Comparison of ENCODE assay signal across 8 cellular contexts in genomic region chr2:152335016-152335850, GRCh38. TPM values are rescaled to one million over a fixed set of nuclear protein-coding genes. Genes with fewer than 3 reads are reported as not detected.
A peak's percentile ranks its signal among the peaks of the same experiment; 100 is the strongest.
DNase-seq lines count a peak whose midpoint lies in the region; ATAC-seq and TF ChIP-seq lines count a peak whose summit lies in the region.

TSS of gene FMNL2 (plus strand) at chr2:152335174.

- peaks cover 41% of the 10 kb centered on the region for H3K27me3 Mint-ChIP-seq in activated CD4-positive, alpha-beta memory T cell treated with anti-CD3 and anti-CD28 coated beads for 36 hours

- H3K27ac Mint-ChIP-seq in activated CD4-positive, alpha-beta memory T cell treated with anti-CD3 and anti-CD28 coated beads for 36 hours, result no peak within 1 kb of the TSS

- H3K9me3 ChIP-seq in mesodermal cell (ENCODE audit: control insufficient read depth, low read length), result no peaks in the 10 kb centered on the region

- POLR2A ChIA-PET in activated CD4-positive, alpha-beta memory T cell treated with anti-CD3 and anti-CD28 coated beads for 36 hours (lab: Charles Lee), result no interaction called here

- H3K4me3 ChIP-seq in mesodermal cell (ENCODE audit: extremely low read depth, insufficient read depth, low read length, poor library complexity, severe bottlenecking), result peak within 1 kb of the TSS; percentile 96

- DNase-seq in CD1c-positive myeloid dendritic cell (ENCODE audit: extremely low spot score), result peak; percentile 68
- peak; percentile 67 for DNase-seq in NCI-H510A treated with DMSO at 0.1 percent for 48 hours (lab: John Stamatoyannopoulos, UW)
- DNase-seq in activated CD4-positive, alpha-beta memory T cell treated with anti-CD3 and anti-CD28 coated beads for 36 hours, result peak; percentile 68
- no peak for DNase-seq in epithelial cell of prostate (ENCODE audit: low read depth, low spot score)
- DNase-seq in stimulated activated CD8-positive, alpha-beta memory T cell treated with anti-CD3 and anti-CD28 coated beads, Interleukin-7, amount 100 ng/mL, for 24 hours (ENCODE audit: low read depth), result peak; percentile 11

- CTCF ChIA-PET in activated CD4-positive, alpha-beta memory T cell treated with anti-CD3 and anti-CD28 coated beads for 36 hours (lab: Charles Lee), result interaction anchor here (0.8 kb wide), 1 partner anchor 310 kb away, joined by 3 read pairs; no protein-coding TSS in a partner anchor

- peaks cover 11% of the 10 kb centered on the region for H3K4me1 ChIP-seq in mesodermal cell (ENCODE audit: control insufficient read depth, insufficient read depth, low read length, poor library complexity, severe bottlenecking)

- no peaks in the 10 kb centered on the region for H3K9me3 Mint-ChIP-seq in activated CD4-positive, alpha-beta memory T cell treated with anti-CD3 and anti-CD28 coated beads for 36 hours

- no peaks in the 10 kb centered on the region for H3K36me3 Mint-ChIP-seq in activated CD4-positive, alpha-beta memory T cell treated with anti-CD3 and anti-CD28 coated beads for 36 hours

- H3K27ac ChIP-seq in epithelial cell of prostate (peak within 1 kb of the TSS; percentile 80), mesodermal cell (ENCODE audit: low read depth, low read length, severe bottlenecking) (peak within 1 kb of the TSS; percentile 49)

- H3K4me1 Mint-ChIP-seq in activated CD4-positive, alpha-beta memory T cell treated with anti-CD3 and anti-CD28 coated beads for 36 hours (ENCODE audit: low read depth), result peaks cover 13% of the 10 kb centered on the region

- ATAC-seq in HG03280 (IDR thresholded peaks at IDR 0.05; ENCODE audit: unreplicated experiment), result peak; percentile 83

- H3K36me3 ChIP-seq in mesodermal cell (ENCODE audit: control insufficient read depth, insufficient read depth, low read length), result no peaks in the 10 kb centered on the region

- 0% methylated on average over 67 to 93 of the region's 103 CpGs for WGBS in mesodermal cell (ENCODE audit: insufficient coverage in 2 of 2), 2 experiments

- intact Hi-C loops in activated CD4-positive, alpha-beta memory T cell treated with anti-CD3 and anti-CD28 coated beads for 36 hours (cut with micrococcal nuclease), result loop anchor here (2.0 to 10.0 kb wide), 6 partner anchors 67 to 300 kb away; no protein-coding TSS in a partner anchor

- H3K4me3 Mint-ChIP-seq in activated CD4-positive, alpha-beta memory T cell treated with anti-CD3 and anti-CD28 coated beads for 36 hours, result peak within 1 kb of the TSS; percentile 72

- TF ChIP-seq POLR2A in GM19193 (IDR thresholded peaks at IDR 0.05; ENCODE audit: extremely low read depth, insufficient read depth, insufficient read length), result peak; percentile 49

RNA-seq across cellular contexts. Expression of gene FMNL2, which starts in this region (rescaled TPM):
- total RNA-seq in activated CD4-positive, alpha-beta memory T cell treated with anti-CD3 and anti-CD28 coated beads for 36 hours, result 1 to 10 TPM; 2.2 TPM
- 37.5 TPM for polyA plus RNA-seq in mesodermal cell (2013, experiment 1 of 2)
- polyA plus RNA-seq in mesodermal cell (2013, experiment 2 of 2), result 33.6 TPM
